In genomic region chr9:33221568-33221884, GRCh38 we compare ENCODE assay signal across 38 cellular contexts. TPM values are rescaled to one million over a fixed set of nuclear protein-coding genes. Genes with fewer than 3 reads are reported as not detected.
A peak's percentile ranks its signal among the peaks of the same experiment; 100 is the strongest.
DNase-seq lines count a peak whose midpoint lies in the region; ATAC-seq and TF ChIP-seq lines count a peak whose summit lies in the region.
"Had no signal": no experiment of that assay in that cellular context is flagged by ENCODE, and none has a peak within 500 bp of the region (broad histone marks: within the 10 kb centered on the region; RNA-seq: fewer than 3 reads in every experiment).

No MANE protein-coding gene starts in this region.

- H3K4me3 Mint-ChIP-seq in neural progenitor cell = no peak overlapping the region
- H3K4me3 Mint-ChIP-seq: activated naive CD8-positive, alpha-beta T cell treated with anti-CD3 and anti-CD28 coated beads for 36 hours; activated T-cell treated with anti-CD3 and anti-CD28 coated beads, Interleukin-2, amount 50 U/mL, for 24 hours; effector memory CD8-positive, alpha-beta T cell; HFFc6; mesothelial cell of epicardium had no signal

- H3K27me3 ChIP-seq in BLaER1 treated with 17β-estradiol and CSF1 and Interleukin-3, amounts not matched to agents 10 nM and 100 nM = no peaks in the 10 kb centered on the region
- H3K27me3 ChIP-seq in neural progenitor cell = peaks cover 6% of the 10 kb centered on the region
- H3K27me3 ChIP-seq: colonic mucosa, heart left ventricle had no signal

- H3K4me3 ChIP-seq in BLaER1 treated with 17β-estradiol and CSF1 and Interleukin-3, amounts not matched to agents 10 nM and 100 nM = peak overlapping the region in 5 of 10 experiments; percentile 2 to 38 (median 21); a peak in 4 of 20 replicates
- H3K4me3 ChIP-seq in OCI-LY7 (ENCODE audit: low read depth, low read length, poor library complexity, severe bottlenecking) (peak overlapping the region; percentile 45), neural progenitor cell (no peak overlapping the region)
- H3K4me3 ChIP-seq: colonic mucosa, heart left ventricle had no signal

- H3K79me2 ChIP-seq in OCI-LY7 (ENCODE audit: insufficient read depth, low read depth, low read length) (no peaks in the 10 kb centered on the region), neural progenitor cell (ENCODE audit: low read depth) (no peaks in the 10 kb centered on the region)

- H3K4me1 ChIP-seq in BLaER1 treated with 17β-estradiol and CSF1 and Interleukin-3, amounts not matched to agents 10 nM and 100 nM = peaks cover 45 to 64% (median 56%) of the 10 kb centered on the region in 10 experiments
- H3K4me1 ChIP-seq in OCI-LY7 (ENCODE audit: insufficient read depth, low read length, poor library complexity, severe bottlenecking) (peaks cover 58% of the 10 kb centered on the region), neural progenitor cell (no peaks in the 10 kb centered on the region)
- H3K4me1 ChIP-seq: Caco-2, colonic mucosa had no signal

- H2AFZ ChIP-seq in OCI-LY7 (ENCODE audit: low read length) (peak overlapping the region; percentile 80), neural progenitor cell (replicated peaks) (peak overlapping the region; percentile 17)

- TF ChIP-seq CTCF in OCI-LY7 (conservative IDR thresholded peaks at IDR 0.05; ENCODE audit: low read length) = no peak
- TF ChIP-seq CTCF in neural progenitor cell (IDR thresholded peaks at IDR 0.05) = no peak

- H3K9me3 ChIP-seq in BLaER1 treated with 17β-estradiol and CSF1 and Interleukin-3, amounts not matched to agents 10 nM and 100 nM (replicated peaks in 1 of 11) = no peaks in the 10 kb centered on the region
- H3K9me3 ChIP-seq in OCI-LY7 (ENCODE audit: low read length) (no peaks in the 10 kb centered on the region), neural progenitor cell (ENCODE audit: low read depth) (no peaks in the 10 kb centered on the region)
- H3K9me3 ChIP-seq: Caco-2, colonic mucosa, heart left ventricle had no signal

- H3K9ac ChIP-seq in BLaER1 treated with 17β-estradiol and CSF1 and Interleukin-3, amounts not matched to agents 10 nM and 100 nM = peak overlapping the region in 7 of 11 experiments; percentile 1 to 61 (median 58); a peak in 10 of 22 replicates
- no peak overlapping the region for H3K9ac ChIP-seq in neural progenitor cell

- H3K9me3 Mint-ChIP-seq in neural progenitor cell = no peaks in the 10 kb centered on the region
- H3K9me3 Mint-ChIP-seq: activated naive CD8-positive, alpha-beta T cell treated with anti-CD3 and anti-CD28 coated beads for 36 hours; activated T-cell treated with anti-CD3 and anti-CD28 coated beads, Interleukin-2, amount 50 U/mL, for 24 hours; effector memory CD8-positive, alpha-beta T cell; HFFc6; mesothelial cell of epicardium; naive B cell had no signal

- H3K36me3 Mint-ChIP-seq in neural progenitor cell = no peaks in the 10 kb centered on the region
- H3K36me3 Mint-ChIP-seq: activated naive CD8-positive, alpha-beta T cell treated with anti-CD3 and anti-CD28 coated beads for 36 hours; mesothelial cell of epicardium; naive B cell had no signal

- no peak overlapping the region for H3K27ac Mint-ChIP-seq in neural progenitor cell
- H3K27ac Mint-ChIP-seq: activated naive CD8-positive, alpha-beta T cell treated with anti-CD3 and anti-CD28 coated beads for 36 hours; effector memory CD8-positive, alpha-beta T cell; HFFc6; mesothelial cell of epicardium had no signal

- CTCF ChIA-PET in OCI-LY7 (lab: Charles Lee; ENCODE audit: unreplicated experiment) = no interaction called here

- DNase-seq in OCI-LY7 (ENCODE audit: low spot score) (no peak), neural progenitor cell (ENCODE audit: low spot score) (no peak), head of caudate nucleus (no peak)
- DNase-seq: activated CD4-positive, alpha-beta T cell treated with anti-CD3 and anti-CD28 coated beads for 4 hours; activated gamma-delta T cell; activated naive CD8-positive, alpha-beta T cell treated with anti-CD3 and anti-CD28 coated beads for 36 hours; activated T-cell treated with anti-CD3 and anti-CD28 coated beads, Interleukin-2, amount 50 U/mL, for 24 hours; Caco-2; colonic mucosa; effector memory CD8-positive, alpha-beta T cell; erythroblast; HFFc6; islet precursor cell; KBM-7; naive B cell; NCI-H2029; NCI-H2227 treated with DMSO at 0.1 percent for 48 hours; NCI-H526 treated with DMSO at 0.1 percent for 48 hours; SIG-M5; stimulated activated naive CD8-positive, alpha-beta T cell treated with anti-CD3 and anti-CD28 coated beads, Interleukin-15, Interleukin-2, amounts not matched to agents 100 U/mL and 50 U/mL, for 24 hours; T-helper 9 cell had no signal

- ATAC-seq in GM21737 (IDR thresholded peaks at IDR 0.05; ENCODE audit: unreplicated experiment) = peak; percentile 26
- no peak for ATAC-seq in HG03432 (IDR thresholded peaks at IDR 0.05; ENCODE audit: unreplicated experiment)
- ATAC-seq in GM18867 (IDR thresholded peaks at IDR 0.05; ENCODE audit: unreplicated experiment) = no peak
- no peak for ATAC-seq in GM19455 (IDR thresholded peaks at IDR 0.05; ENCODE audit: unreplicated experiment)
- ATAC-seq: stimulated activated naive CD8-positive, alpha-beta T cell treated with anti-CD3 and anti-CD28 coated beads, Interleukin-15, Interleukin-2, amounts not matched to agents 100 U/mL and 50 U/mL, for 24 hours had no signal

- no peaks in the 10 kb centered on the region for H4K20me1 ChIP-seq in BLaER1 treated with 17β-estradiol and CSF1 and Interleukin-3, amounts not matched to agents 10 nM and 100 nM
- H4K20me1 ChIP-seq in OCI-LY7 (ENCODE audit: insufficient read depth, low read length) = no peaks in the 10 kb centered on the region
- no peaks in the 10 kb centered on the region for H4K20me1 ChIP-seq in neural progenitor cell (ENCODE audit: low read depth)

- TSS peak; percentile 67 for BruUV-seq in OCI-LY7 (replicated peaks; lab: Mats Ljungman, UMichigan)

- H3K4me2 ChIP-seq in BLaER1 treated with 17β-estradiol and CSF1 and Interleukin-3, amounts not matched to agents 10 nM and 100 nM = peak overlapping the region; percentile 60 to 98 (median 90)
- H3K4me2 ChIP-seq in OCI-LY7 (ENCODE audit: low read length) = peak overlapping the region; percentile 68
- H3K4me2 ChIP-seq in neural progenitor cell = no peak overlapping the region

- H3K36me3 ChIP-seq in BLaER1 treated with 17β-estradiol and CSF1 and Interleukin-3, amounts not matched to agents 10 nM and 100 nM = no peaks in the 10 kb centered on the region
- H3K36me3 ChIP-seq in OCI-LY7 (ENCODE audit: insufficient read depth, low read length) (no peaks in the 10 kb centered on the region), neural progenitor cell (no peaks in the 10 kb centered on the region)
- H3K36me3 ChIP-seq: colonic mucosa, heart left ventricle had no signal

- H3F3A ChIP-seq in neural progenitor cell (ENCODE audit: low read depth) = no peaks in the 10 kb centered on the region

- peaks cover 4% of the 10 kb centered on the region for H3K27me3 Mint-ChIP-seq in neural progenitor cell (ENCODE audit: insufficient read depth, low read depth)
- H3K27me3 Mint-ChIP-seq: activated naive CD8-positive, alpha-beta T cell treated with anti-CD3 and anti-CD28 coated beads for 36 hours; activated T-cell treated with anti-CD3 and anti-CD28 coated beads, Interleukin-2, amount 50 U/mL, for 24 hours had no signal

- no peaks in the 10 kb centered on the region for H3K9me2 ChIP-seq in OCI-LY7 (ENCODE audit: insufficient read depth, low read length)

- POLR2A ChIA-PET in OCI-LY7 (lab: Charles Lee) = interaction anchor here (1.2 kb wide), 1 partner anchor 9 kb away, joined by 3 read pairs; no protein-coding TSS in a partner anchor

- peak overlapping the region; percentile 50 to 74 (median 66); a peak in 21 of 22 replicates for H3K27ac ChIP-seq in BLaER1 treated with 17β-estradiol and CSF1 and Interleukin-3, amounts not matched to agents 10 nM and 100 nM
- H3K27ac ChIP-seq in OCI-LY7 (ENCODE audit: low read depth, low read length, poor library complexity, severe bottlenecking) (peak overlapping the region; percentile 69), neural progenitor cell (no peak overlapping the region)
- H3K27ac ChIP-seq: C4-2B, colonic mucosa, heart left ventricle had no signal

- no peaks in the 10 kb centered on the region for H3K4me1 Mint-ChIP-seq in neural progenitor cell

- intact Hi-C loops in OCI-LY7 (cut with micrococcal nuclease; ENCODE audit: unreplicated experiment) (loop anchor here (5.0 to 10.0 kb wide), 2 partner anchors 194 to 637 kb away; partner anchors contain the start of gene DNAJA1), head of caudate nucleus (cut with DNase I) (no loop called here)

RNA-seq across cellular contexts. Expression of gene SPINK4, which starts 18.4 kb away (rescaled TPM):
- total RNA-seq in OCI-LY7 (2014; rRNA removed; shearing (Covaris generic)) = 0.51 TPM in 1 of 2 replicates, not detected in the other
- total RNA-seq in OCI-LY7 (2022) (not detected in 2 replicates), neural progenitor cell (ENCODE audit: low replicate concordance) (not detected in 2 replicates)
- total RNA-seq: activated CD8-positive, alpha-beta memory T cell treated with anti-CD3 and anti-CD28 coated beads for 36 hours; activated naive CD8-positive, alpha-beta T cell treated with anti-CD3 and anti-CD28 coated beads for 36 hours; astrocyte; cardiac septum; H1; heart left ventricle; HFFc6; HT1080; mesothelial cell of epicardium; omental fat pad; skeletal muscle tissue; temporal lobe; urinary bladder had no signal

RNA-seq across cellular contexts. Expression of gene BAG1, which starts 43.0 kb away (rescaled TPM):
- 48.1 and 68.3 TPM in 2 replicates for total RNA-seq in OCI-LY7 (2014; rRNA removed; shearing (Covaris generic))
- total RNA-seq in OCI-LY7 (2022) = 69.6 and 86.0 TPM in 2 replicates
- 44.3 and 49.2 TPM in 2 replicates for total RNA-seq in neural progenitor cell (ENCODE audit: low replicate concordance)

RNA-seq across cellular contexts. Expression of gene CHMP5, which starts 43.3 kb away (rescaled TPM):
- 31.2 and 39.7 TPM in 2 replicates for total RNA-seq in OCI-LY7 (2014; rRNA removed; shearing (Covaris generic))
- total RNA-seq in OCI-LY7 (2022) (50.1 and 51.5 TPM in 2 replicates), neural progenitor cell (ENCODE audit: low replicate concordance) (74.9 and 135 TPM in 2 replicates)

RNA-seq across cellular contexts. Expression of gene B4GALT1, which starts 54.4 kb away (rescaled TPM):
- total RNA-seq in OCI-LY7 (2014; rRNA removed; shearing (Covaris generic)) = 8.1 and 12.8 TPM in 2 replicates
- total RNA-seq in OCI-LY7 (2022) (38.7 and 43.7 TPM in 2 replicates), neural progenitor cell (ENCODE audit: low replicate concordance) (7.3 and 7.5 TPM in 2 replicates)
